ENCODE assay signal across 37 cellular contexts in genomic region chr6:48176909-48177308, GRCh38.
"Had no signal": no experiment of that assay in that cellular context is flagged by ENCODE, and none has a peak within 500 bp of the region (broad histone marks: within the 10 kb centered on the region; RNA-seq: fewer than 3 reads in every experiment).

No MANE protein-coding gene starts in this region.

- H3K9me3 Mint-ChIP-seq: activated naive CD4-positive, alpha-beta T cell treated with anti-CD3 and anti-CD28 coated beads for 36 hours; activated naive CD4-positive, alpha-beta T cell treated with anti-CD3 and anti-CD28 coated beads, Interleukin-2, amount 50 U/mL, for 72 hours; activated T-helper 1 cell treated with anti-CD3 and anti-CD28 coated beads, Interleukin-12 subunit alpha, Interleukin-12 subunit beta, Interleukin-2, Interleukin-4 antibody, amounts not matched to agents 30 ng/mL and 10 ng/mL and 1 ng/mL, durations not matched to agents 14 hours and 24 hours and 36 hours; brain had no signal

- H3K36me3 Mint-ChIP-seq: activated CD4-positive, alpha-beta memory T cell treated with anti-CD3 and anti-CD28 coated beads for 36 hours; activated naive CD4-positive, alpha-beta T cell treated with anti-CD3 and anti-CD28 coated beads, Interleukin-2, amount 50 U/mL, for 72 hours; brain had no signal

- DNase-seq: activated B cell treated with CpG ODN at 0.5 μM for 24 hours; activated CD4-positive, alpha-beta memory T cell treated with anti-CD3 and anti-CD28 coated beads for 36 hours; activated CD4-positive, alpha-beta T cell treated with anti-CD3 and anti-CD28 coated beads for 4 hours; activated CD4-positive, alpha-beta T cell treated with anti-CD3 and anti-CD28 coated beads, Interleukin-2, amount 50 U/mL, for 1 hour; activated CD4-positive, CD25-positive, alpha-beta regulatory T cell treated with anti-CD3 and anti-CD28 coated beads, Interleukin-2, amount 50 U/mL, for 72 hours; activated CD8-positive, alpha-beta memory T cell treated with anti-CD3 and anti-CD28 coated beads, Interleukin-2, amount 50 U/mL, for 4 hours; activated gamma-delta T cell treated with Interleukin-2 at 50 U/mL for 16 hours; activated naive CD4-positive, alpha-beta T cell treated with anti-CD3 and anti-CD28 coated beads for 36 hours; activated T-cell treated with anti-CD3 and anti-CD28 coated beads for 4 hours; activated T-cell treated with anti-CD3 and anti-CD28 coated beads, Interleukin-2, amount 50 U/mL, for 4 hours; anterior cingulate cortex; central memory CD4-positive, alpha-beta T cell; NCI-H1048; NCI-H1105 treated with DMSO at 0.1 percent for 48 hours; NCI-H1436; NCI-H1694; NCI-H1930; NCI-H2081 treated with DMSO at 0.1 percent for 48 hours; NCI-H226; NCI-H446 treated with DMSO at 0.1 percent for 48 hours; NCI-H524; NCI-H69; NCI-H82; PC-3; Peyer's patch; RPMI8226; SHP77 treated with DMSO at 0.1 percent for 48 hours; SW 1271; T-helper 1 cell; T-helper 2 cell; T-helper 9 cell had no signal

- H3K9ac ChIP-seq: KMS-11 had no signal

- H3K36me3 ChIP-seq: Peyer's patch, SJSA1 had no signal

- H3K27me3 ChIP-seq: Peyer's patch, SJSA1 had no signal

- H3K27ac Mint-ChIP-seq: activated B cell treated with CpG ODN at 0.5 μM for 24 hours; activated CD4-positive, alpha-beta memory T cell treated with anti-CD3 and anti-CD28 coated beads for 36 hours; activated naive CD4-positive, alpha-beta T cell treated with anti-CD3 and anti-CD28 coated beads for 36 hours; activated naive CD4-positive, alpha-beta T cell treated with anti-CD3 and anti-CD28 coated beads, Interleukin-2, amount 50 U/mL, for 72 hours; activated T-helper 1 cell treated with anti-CD3 and anti-CD28 coated beads, Interleukin-12 subunit alpha, Interleukin-12 subunit beta, Interleukin-2, Interleukin-4 antibody, amounts not matched to agents 30 ng/mL and 10 ng/mL and 1 ng/mL, durations not matched to agents 14 hours and 24 hours and 36 hours; brain had no signal

- H3K4me1 Mint-ChIP-seq: activated B cell treated with CpG ODN at 0.5 μM for 24 hours, brain had no signal

- H3K9me3 ChIP-seq: Peyer's patch, SJSA1 had no signal

- H3K4me1 ChIP-seq: Peyer's patch, SJSA1 had no signal

- H3K4me2 ChIP-seq: KMS-11 had no signal

- H3K4me3 Mint-ChIP-seq: activated B cell treated with CpG ODN at 0.5 μM for 24 hours; activated CD4-positive, alpha-beta memory T cell treated with anti-CD3 and anti-CD28 coated beads for 36 hours; activated naive CD4-positive, alpha-beta T cell treated with anti-CD3 and anti-CD28 coated beads for 36 hours; activated T-cell treated with anti-CD3 and anti-CD28 coated beads, Interleukin-2, amount 50 U/mL, for 4 hours; activated T-helper 1 cell treated with anti-CD3 and anti-CD28 coated beads, Interleukin-12 subunit alpha, Interleukin-12 subunit beta, Interleukin-2, Interleukin-4 antibody, amounts not matched to agents 30 ng/mL and 10 ng/mL and 1 ng/mL, durations not matched to agents 14 hours and 24 hours and 36 hours; brain had no signal

- H3K4me3 ChIP-seq: Peyer's patch, SJSA1 had no signal

- H3K27ac ChIP-seq: KMS-11, Peyer's patch, SJSA1, VCaP had no signal

- ATAC-seq: activated naive CD4-positive, alpha-beta T cell treated with anti-CD3 and anti-CD28 coated beads, Interleukin-2, amount 50 U/mL, for 72 hours; activated T-cell treated with anti-CD3 and anti-CD28 coated beads, Interleukin-2, amount 50 U/mL, for 4 hours; PC-3 had no signal

- H3K27me3 Mint-ChIP-seq: activated B cell treated with CpG ODN at 0.5 μM for 24 hours; activated CD4-positive, alpha-beta memory T cell treated with anti-CD3 and anti-CD28 coated beads for 36 hours; brain had no signal
